ENCODE assay signal across 1 cellular context in genomic region chr1:27605796-27606707, GRCh38.
TF ChIP-seq lines count a peak whose summit lies in the region.

No MANE protein-coding gene starts in this region.

TF ChIP-seq in HepG2, 621 proteins besides CTCF, POLR2A, EP300 and RAD21 (continued from another document):
- TF ChIP-seq RXRB (CRISPR knock-in tag; IDR thresholded peaks at IDR 0.05; ENCODE audit: borderline replicate concordance) = no peak
- TF ChIP-seq ZFP91 (CRISPR knock-in tag; IDR thresholded peaks at IDR 0.05; ENCODE audit: borderline replicate concordance) = peak; percentile 12; the same call in 1 of the 2 replicates
- TF ChIP-seq ZNF777 (CRISPR knock-in tag; IDR thresholded peaks at IDR 0.05) = peak; percentile 34; the same call in 1 of the 2 replicates
